10 cellular contexts compared by ENCODE assay signal in the genomic region with DNA sequence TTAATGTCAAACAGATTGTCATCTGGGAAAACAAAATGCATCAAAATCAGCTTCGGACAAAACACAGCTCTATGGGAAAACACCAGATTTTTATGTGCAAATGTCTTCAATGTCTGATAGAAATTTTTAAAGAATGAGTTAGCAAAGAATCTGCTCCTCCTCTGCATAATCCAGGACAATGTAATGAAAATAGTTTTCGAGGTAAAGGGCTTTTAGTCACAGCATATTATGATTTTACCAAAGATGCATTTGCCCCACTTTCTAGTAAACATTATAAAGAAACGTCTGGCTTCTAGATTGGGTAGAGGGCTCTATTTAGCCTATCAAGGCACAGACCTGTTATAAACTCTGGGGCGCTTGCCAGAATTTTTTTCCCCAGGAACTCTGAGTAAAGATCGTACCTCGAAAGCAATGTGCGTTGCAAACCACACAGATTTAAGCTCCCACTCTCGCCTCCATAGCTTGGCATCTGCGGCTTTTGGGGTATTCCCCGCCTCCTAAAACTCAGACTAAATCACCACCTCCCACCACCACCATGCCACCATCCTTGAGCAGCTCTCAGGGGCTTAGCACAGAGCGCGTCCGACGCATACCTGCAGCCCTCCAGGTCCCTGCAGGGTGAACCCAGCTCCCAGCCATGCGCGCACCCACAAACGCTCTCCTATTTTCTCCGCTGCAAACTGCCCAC. TPM values are rescaled to one million over a fixed set of nuclear protein-coding genes. Genes with fewer than 3 reads are reported as not detected.
DNase-seq lines count a peak whose midpoint lies in the region; FAIRE-seq and TF ChIP-seq lines count a peak whose summit lies in the region.
"Had no signal": no experiment of that assay in that cellular context is flagged by ENCODE, and none has a peak within 500 bp of the region (broad histone marks: within the 10 kb centered on the region; RNA-seq: fewer than 3 reads in every experiment).

No MANE protein-coding gene starts in this region.

- H3K27ac ChIP-seq in SJCRH30 = no peak overlapping the region

- DNase-seq in activated CD8-positive, alpha-beta memory T cell treated with anti-CD3 and anti-CD28 coated beads for 1 hour (ENCODE audit: extremely low read depth in 1 of 2, low read depth in 1 of 2) = peak; percentile 4 to 5
- no peak for DNase-seq in activated CD8-positive, alpha-beta memory T cell treated with anti-CD3 and anti-CD28 coated beads for 24 hours
- DNase-seq in SJCRH30 (peak in 1 of 2 experiments; percentile 30), astrocyte of the hippocampus (ENCODE audit: low read depth, low spot score) (peak; percentile 49), kidney tubule cell (ENCODE audit: low spot score) (peak; percentile 29), NCI-H1048 (lab: John Stamatoyannopoulos, UW) (no peak), GM12892 (ENCODE audit: insufficient read length) (no peak)
- peak; percentile 30 to 61 for DNase-seq in stimulated activated CD4-positive, alpha-beta T cell treated with anti-CD3 and anti-CD28 coated beads, Interleukin-4, amount 100 ng/mL, for 4 hours

- no peaks in the 10 kb centered on the region for H3K27me3 ChIP-seq in SJCRH30

- no peak for TF ChIP-seq POLR2A in GM12892 (IDR thresholded peaks at IDR 0.05; ENCODE audit: low read depth, low read length)

- no peaks in the 10 kb centered on the region for H3K36me3 ChIP-seq in SJCRH30

- FAIRE-seq in GM12892 (lab: Jason Lieb, UNC) = no peak
- FAIRE-seq: endometrium, G401.6 had no signal

- H3K4me1 ChIP-seq in SJCRH30 = peaks cover 3% of the 10 kb centered on the region

- peak overlapping the region; percentile 73 for H3K4me3 ChIP-seq in SJCRH30

- no peaks in the 10 kb centered on the region for H3K9me3 ChIP-seq in SJCRH30 (replicated peaks)

RNA-seq across cellular contexts. Expression of a gene that starts 0.9 kb away (rescaled TPM):
- 2.8 and 3.4 TPM in 2 replicates for total RNA-seq in SJCRH30 (2014; rRNA removed; shearing (Covaris generic))
- polyA plus RNA-seq in GM12892 (2012; ENCODE audit: missing spikeins) = 0.06 TPM

Comparison
In these comparisons a context has a peak if more than half of its experiments do, and no peak if none do; other contexts are left out.
1. DNase-seq: peak in activated CD8-positive, alpha-beta memory T cell treated with anti-CD3 and anti-CD28 coated beads for 1 hour (2 of 2), astrocyte of the hippocampus (single experiment), kidney tubule cell (single experiment) and stimulated activated CD4-positive, alpha-beta T cell treated with anti-CD3 and anti-CD28 coated beads, Interleukin-4, amount 100 ng/mL, for 4 hours (2 of 2); none in activated CD8-positive, alpha-beta memory T cell treated with anti-CD3 and anti-CD28 coated beads for 24 hours (single experiment), NCI-H1048 (single experiment) and GM12892 (single experiment).